In the genomic region with DNA sequence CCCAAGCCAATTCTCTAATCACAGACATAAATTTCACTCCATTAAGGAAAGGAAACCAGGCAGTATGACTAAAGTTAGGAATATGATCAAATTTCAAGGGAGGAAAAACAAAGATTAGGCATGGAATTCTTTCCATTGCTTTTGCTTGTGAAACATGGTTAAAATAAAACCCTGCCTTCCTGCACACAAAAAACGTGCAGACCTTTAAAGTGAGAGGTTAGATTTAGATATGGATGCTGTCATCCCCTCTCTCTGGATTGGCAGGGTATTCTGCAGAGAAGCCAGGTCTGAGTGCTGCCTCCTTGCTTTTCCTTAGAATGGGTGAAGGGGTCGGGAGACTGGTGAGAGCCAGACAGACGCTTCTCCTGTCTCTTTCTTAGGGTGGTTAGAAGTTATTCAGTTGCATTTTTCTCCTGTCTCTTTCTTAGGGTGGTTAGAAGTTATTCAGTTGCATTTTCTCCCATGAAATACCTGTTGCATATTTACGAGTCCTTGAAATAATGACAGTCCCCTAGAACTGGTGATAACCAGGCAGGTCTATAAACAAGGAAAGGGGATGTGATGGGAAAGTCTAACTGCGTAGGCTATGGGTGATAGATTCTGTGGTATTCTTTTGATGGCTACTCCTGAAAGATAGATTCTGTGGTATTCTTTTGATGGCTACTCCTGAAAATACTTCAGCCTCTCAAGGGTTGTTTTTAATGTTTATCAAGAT, we compare ENCODE assay signal across 17 cellular contexts.
A peak's percentile ranks its signal among the peaks of the same experiment; 100 is the strongest.
DNase-seq lines count a peak whose midpoint lies in the region; TF ChIP-seq lines count a peak whose summit lies in the region.
"Had no signal": no experiment of that assay in that cellular context is flagged by ENCODE, and none has a peak within 500 bp of the region (broad histone marks: within the 10 kb centered on the region; RNA-seq: fewer than 3 reads in every experiment).

No MANE protein-coding gene starts in this region.

- peak; percentile 6 for TF ChIP-seq CTCF in fibroblast of the aortic adventitia (IDR thresholded peaks at IDR 0.05; ENCODE audit: insufficient read depth, low read length)
- TF ChIP-seq CTCF in osteoblast (IDR thresholded peaks at IDR 0.05; ENCODE audit: extremely low read depth, low read depth, low read length) = no peak

- H3K79me2 ChIP-seq in osteoblast (ENCODE audit: insufficient read depth, low read length) = no peaks in the 10 kb centered on the region
- H3K79me2 ChIP-seq: parathyroid adenoma had no signal

- H3K36me3 ChIP-seq in adipocyte (ENCODE audit: control insufficient read depth, insufficient read depth, low read length, severe bottlenecking) (no peaks in the 10 kb centered on the region), osteoblast (ENCODE audit: insufficient read depth, low read length) (no peaks in the 10 kb centered on the region)

- no peak overlapping the region for H3K27ac ChIP-seq in osteoblast (ENCODE audit: low read depth, low read length)
- H3K27ac ChIP-seq: foreskin keratinocyte, parathyroid adenoma, PC-9 had no signal

- peak overlapping the region; percentile 66 for H3K4me2 ChIP-seq in osteoblast (ENCODE audit: insufficient read depth, low read length)
- H3K4me2 ChIP-seq: PC-9 had no signal

- peak; percentile 28 for DNase-seq in GM03348 (ENCODE audit: low spot score)
- peak; percentile 71 for DNase-seq in adipocyte (ENCODE audit: low read depth)
- DNase-seq in fibroblast of the aortic adventitia (ENCODE audit: low read depth) = peak; percentile 77
- DNase-seq in osteoblast (ENCODE audit: insufficient read length, low spot score, missing footprints) = no peak
- DNase-seq in amniotic stem cell (lab: John Stamatoyannopoulos, UW) = no peak
- DNase-seq in activated T-cell treated with anti-CD3 and anti-CD28 coated beads, Interleukin-2, amount 50 U/mL, for 48 hours = no peak
- no peak for DNase-seq in NOMO-1 treated with dmso at 0.1 percent for 144 hours (lab: John Stamatoyannopoulos, UW; ENCODE audit: unreplicated experiment)
- DNase-seq in HT-29 (ENCODE audit: low spot score) = no peak
- DNase-seq: AML-193; foreskin keratinocyte; Kasumi-1; midbrain; NCI-H1694 treated with DMSO at 0.1 percent for 48 hours; NCI-H510A treated with DMSO at 0.1 percent for 48 hours; PC-9; stimulated activated naive CD8-positive, alpha-beta T cell treated with anti-CD3 and anti-CD28 coated beads, Interleukin-15, amount 100 ng/mL, for 72 hours had no signal

- H3K9me3 ChIP-seq in adipocyte (ENCODE audit: control insufficient read depth, low read length) (no peaks in the 10 kb centered on the region), osteoblast (ENCODE audit: low read depth, low read length) (no peaks in the 10 kb centered on the region)

- no peak overlapping the region for H3K9ac ChIP-seq in adipocyte (ENCODE audit: low read length)
- H3K9ac ChIP-seq: parathyroid adenoma had no signal

- H3K4me3 ChIP-seq in adipocyte (ENCODE audit: low read length) (peak overlapping the region; percentile 5), fibroblast of the aortic adventitia (ENCODE audit: low read depth, low read length) (no peak overlapping the region), osteoblast (ENCODE audit: insufficient read depth, low read length) (peak overlapping the region; percentile 38)
- H3K4me3 ChIP-seq: PC-9 had no signal

- H3K4me1 ChIP-seq in adipocyte (ENCODE audit: control insufficient read depth, insufficient read depth, low read length) (peaks cover 26% of the 10 kb centered on the region), osteoblast (ENCODE audit: insufficient read depth, low read length) (peaks cover 34% of the 10 kb centered on the region)
- H3K4me1 ChIP-seq: parathyroid adenoma had no signal

- H2AFZ ChIP-seq in osteoblast (ENCODE audit: low read length) = peak overlapping the region; percentile 46
- H2AFZ ChIP-seq: parathyroid adenoma, PC-9 had no signal

- H4K20me1 ChIP-seq in osteoblast (ENCODE audit: insufficient read depth, low read length) = no peaks in the 10 kb centered on the region

- H3K27me3 ChIP-seq in adipocyte (replicated peaks; ENCODE audit: control insufficient read depth, insufficient read depth, low read length) (no peaks in the 10 kb centered on the region), osteoblast (ENCODE audit: insufficient read depth, low read length) (no peaks in the 10 kb centered on the region)
- H3K27me3 ChIP-seq: foreskin keratinocyte had no signal

Comparison
In these comparisons a context has a peak if more than half of its experiments do, and no peak if none do; other contexts are left out.
1. DNase-seq: peak in GM03348 (single experiment), adipocyte (single experiment) and fibroblast of the aortic adventitia (single experiment); none in osteoblast (single experiment), amniotic stem cell (single experiment), activated T-cell treated with anti-CD3 and anti-CD28 coated beads, Interleukin-2, amount 50 U/mL, for 48 hours (0 of 2), NOMO-1 treated with dmso at 0.1 percent for 144 hours (single experiment) and HT-29 (single experiment).